Comparison of ENCODE assay signal across 8 cellular contexts in the genomic region with DNA sequence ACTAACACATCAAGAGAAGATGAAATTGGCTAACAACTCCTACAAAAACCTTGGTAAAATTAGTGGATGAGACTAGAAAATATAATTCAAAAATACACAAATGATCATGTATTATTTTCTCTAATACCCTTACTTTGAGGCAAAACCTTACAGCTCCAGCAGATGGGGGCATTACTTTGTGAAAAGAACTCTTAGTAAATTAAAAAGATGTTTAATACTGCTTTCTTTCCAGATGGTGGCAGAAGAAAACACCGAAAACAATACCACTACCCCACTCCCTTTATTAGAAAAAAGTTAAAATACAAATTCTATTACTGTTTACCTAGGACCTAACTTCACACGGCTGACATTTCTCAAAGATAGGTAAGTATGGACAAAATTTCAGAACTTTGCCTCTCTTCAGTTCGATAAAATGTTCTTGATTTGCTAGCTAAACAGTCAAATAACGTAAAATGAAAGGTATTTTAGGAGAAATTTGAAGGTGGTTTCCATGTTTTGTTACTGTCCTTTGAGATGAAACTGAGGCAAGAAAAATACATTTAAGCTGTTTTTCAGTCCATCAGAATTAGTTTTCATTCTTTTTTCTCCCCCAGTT. TPM values are rescaled to one million over a fixed set of nuclear protein-coding genes. Genes with fewer than 3 reads are reported as not detected.
DNase-seq lines count a peak whose midpoint lies in the region; ATAC-seq, FAIRE-seq and TF ChIP-seq lines count a peak whose summit lies in the region.

No MANE protein-coding gene starts in this region.

- H3K9ac ChIP-seq in neural cell (ENCODE audit: low read length): no peak overlapping the region

- peaks cover 7% of the 10 kb centered on the region for H3K4me1 Mint-ChIP-seq in activated CD8-positive, alpha-beta memory T cell treated with anti-CD3 and anti-CD28 coated beads, Interleukin-2, amount 10 ng/mL, durations not matched to agents 7 days and 5 days

- H3K36me3 Mint-ChIP-seq in activated CD8-positive, alpha-beta memory T cell treated with anti-CD3 and anti-CD28 coated beads, Interleukin-2, amount 10 ng/mL, durations not matched to agents 7 days and 5 days: peaks cover 5% of the 10 kb centered on the region

- H3K9me2 ChIP-seq in neural cell (ENCODE audit: insufficient read depth, low read length): no peaks in the 10 kb centered on the region

- H3K27me3 ChIP-seq in neural cell (ENCODE audit: insufficient read depth, low read depth, low read length): no peaks in the 10 kb centered on the region

- peak; percentile 73 for TF ChIP-seq RAD21 in neural cell (conservative IDR thresholded peaks at IDR 0.05)

- H3K27ac ChIP-seq in RWPE1: no peak overlapping the region
- no peak overlapping the region for H3K27ac ChIP-seq in neural cell (ENCODE audit: low read length)

- peak; percentile 24 for DNase-seq in activated CD8-positive, alpha-beta memory T cell treated with anti-CD3 and anti-CD28 coated beads, Interleukin-2, amount 50 U/mL, for 4 hours
- no peak for DNase-seq in activated CD8-positive, alpha-beta memory T cell treated with anti-CD3 and anti-CD28 coated beads, Interleukin-2, amount 10 ng/mL, durations not matched to agents 7 days and 5 days
- peak; percentile 10 for DNase-seq in HPDE6-E6E7 (ENCODE audit: extremely low spot score)
- DNase-seq in RWPE1 (ENCODE audit: low spot score): peak; percentile 67
- DNase-seq in activated gamma-delta T cell (lab: John Stamatoyannopoulos, UW): no peak

- H3K9me3 ChIP-seq in neural cell (ENCODE audit: low read length): no peaks in the 10 kb centered on the region

- peak; percentile 96 for FAIRE-seq in endometrium (lab: Jason Lieb, UNC)

- no peaks in the 10 kb centered on the region for H3K27me3 Mint-ChIP-seq in activated CD8-positive, alpha-beta memory T cell treated with anti-CD3 and anti-CD28 coated beads, Interleukin-2, amount 10 ng/mL, durations not matched to agents 7 days and 5 days

- POLR2A ChIA-PET in RWPE1 (lab: Yijun Ruan, JAX; ENCODE audit: low non-redundant PET): no interaction called here

- CTCF ChIA-PET in activated CD8-positive, alpha-beta memory T cell treated with anti-CD3 and anti-CD28 coated beads, Interleukin-2, amount 10 ng/mL, durations not matched to agents 7 days and 5 days (lab: Charles Lee): interaction anchor here (0.6 to 3.7 kb wide), 18 partner anchors 9 to 1002 kb away, joined by 3 to 43 read pairs (median 4); a partner anchor contains a TSS
- CTCF ChIA-PET in RWPE1 (lab: Yijun Ruan, JAX): interaction anchor here (0.5 to 1.6 kb wide), 12 partner anchors 16 to 1001 kb away, joined by 3 to 19 read pairs (median 4); a partner anchor contains a TSS

- peaks cover 70% of the 10 kb centered on the region for H3K79me2 ChIP-seq in neural cell (replicated peaks; ENCODE audit: insufficient read depth, low read length)

- no peaks in the 10 kb centered on the region for H4K20me1 ChIP-seq in neural cell (ENCODE audit: insufficient read depth)

- no peaks in the 10 kb centered on the region for H3K9me3 Mint-ChIP-seq in activated CD8-positive, alpha-beta memory T cell treated with anti-CD3 and anti-CD28 coated beads, Interleukin-2, amount 10 ng/mL, durations not matched to agents 7 days and 5 days (ENCODE audit: low read depth)

- no peak overlapping the region for H3K4me3 Mint-ChIP-seq in activated CD8-positive, alpha-beta memory T cell treated with anti-CD3 and anti-CD28 coated beads, Interleukin-2, amount 10 ng/mL, durations not matched to agents 7 days and 5 days

- H3K4me3 ChIP-seq in neural cell (ENCODE audit: low read length): no peak overlapping the region

- TF ChIP-seq CTCF in RWPE1 (conservative IDR thresholded peaks at IDR 0.05; ENCODE audit: low read depth): peak; percentile 69
- TF ChIP-seq CTCF in neural cell (IDR thresholded peaks at IDR 0.05; ENCODE audit: poor library complexity, severe bottlenecking): peak; percentile 67

- H3K4me2 ChIP-seq in neural cell (ENCODE audit: low read length): no peak overlapping the region

- no peak for ATAC-seq in activated CD8-positive, alpha-beta memory T cell treated with anti-CD3 and anti-CD28 coated beads, Interleukin-2, amount 10 ng/mL, durations not matched to agents 7 days and 5 days
- ATAC-seq in GM19468 (IDR thresholded peaks at IDR 0.05; ENCODE audit: extremely low read depth, unreplicated experiment): peak; percentile 66

- H3K36me3 ChIP-seq in neural cell (ENCODE audit: insufficient read depth, low read length): no peaks in the 10 kb centered on the region

- no peak overlapping the region for H2AFZ ChIP-seq in neural cell (ENCODE audit: low read depth, low read length)

- no peak overlapping the region for H3K27ac Mint-ChIP-seq in activated CD8-positive, alpha-beta memory T cell treated with anti-CD3 and anti-CD28 coated beads, Interleukin-2, amount 10 ng/mL, durations not matched to agents 7 days and 5 days

- no peak for TF ChIP-seq EP300 in neural cell (conservative IDR thresholded peaks at IDR 0.05; ENCODE audit: poor library complexity, severe bottlenecking)

- no peaks in the 10 kb centered on the region for H3F3A ChIP-seq in neural cell (ENCODE audit: insufficient read depth, low read length, poor library complexity, severe bottlenecking)

TF ChIP-seq in neural cell, 6 proteins besides CTCF, POLR2A, EP300 and RAD21:
- TF ChIP-seq TAF1 (IDR thresholded peaks at IDR 0.05; ENCODE audit: low read depth) (no peak), MXI1 (conservative IDR thresholded peaks at IDR 0.05; ENCODE audit: poor library complexity, severe bottlenecking) (no peak), SMC3 (conservative IDR thresholded peaks at IDR 0.05; ENCODE audit: poor library complexity) (peak; percentile 70)
- TF ChIP-seq, protein P1, sequence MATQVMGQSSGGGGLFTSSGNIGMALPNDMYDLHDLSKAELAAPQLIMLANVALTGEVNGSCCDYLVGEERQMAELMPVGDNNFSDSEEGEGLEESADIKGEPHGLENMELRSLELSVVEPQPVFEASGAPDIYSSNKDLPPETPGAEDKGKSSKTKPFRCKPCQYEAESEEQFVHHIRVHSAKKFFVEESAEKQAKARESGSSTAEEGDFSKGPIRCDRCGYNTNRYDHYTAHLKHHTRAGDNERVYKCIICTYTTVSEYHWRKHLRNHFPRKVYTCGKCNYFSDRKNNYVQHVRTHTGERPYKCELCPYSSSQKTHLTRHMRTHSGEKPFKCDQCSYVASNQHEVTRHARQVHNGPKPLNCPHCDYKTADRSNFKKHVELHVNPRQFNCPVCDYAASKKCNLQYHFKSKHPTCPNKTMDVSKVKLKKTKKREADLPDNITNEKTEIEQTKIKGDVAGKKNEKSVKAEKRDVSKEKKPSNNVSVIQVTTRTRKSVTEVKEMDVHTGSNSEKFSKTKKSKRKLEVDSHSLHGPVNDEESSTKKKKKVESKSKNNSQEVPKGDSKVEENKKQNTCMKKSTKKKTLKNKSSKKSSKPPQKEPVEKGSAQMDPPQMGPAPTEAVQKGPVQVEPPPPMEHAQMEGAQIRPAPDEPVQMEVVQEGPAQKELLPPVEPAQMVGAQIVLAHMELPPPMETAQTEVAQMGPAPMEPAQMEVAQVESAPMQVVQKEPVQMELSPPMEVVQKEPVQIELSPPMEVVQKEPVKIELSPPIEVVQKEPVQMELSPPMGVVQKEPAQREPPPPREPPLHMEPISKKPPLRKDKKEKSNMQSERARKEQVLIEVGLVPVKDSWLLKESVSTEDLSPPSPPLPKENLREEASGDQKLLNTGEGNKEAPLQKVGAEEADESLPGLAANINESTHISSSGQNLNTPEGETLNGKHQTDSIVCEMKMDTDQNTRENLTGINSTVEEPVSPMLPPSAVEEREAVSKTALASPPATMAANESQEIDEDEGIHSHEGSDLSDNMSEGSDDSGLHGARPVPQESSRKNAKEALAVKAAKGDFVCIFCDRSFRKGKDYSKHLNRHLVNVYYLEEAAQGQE (IDR thresholded peaks at IDR 0.05; ENCODE audit: borderline replicate concordance): no peak

RNA-seq across cellular contexts. Expression of a gene that starts 30.6 kb away (rescaled TPM):
- total RNA-seq in activated CD8-positive, alpha-beta memory T cell treated with anti-CD3 and anti-CD28 coated beads, Interleukin-2, amount 10 ng/mL, durations not matched to agents 7 days and 5 days: 10 to 100 TPM; 23.0 to 26.8 TPM
- polyA plus RNA-seq in neural cell: 215 and 261 TPM in 2 replicates
- polyA minus RNA-seq in neural cell: 247 and 362 TPM in 2 replicates

RNA-seq across cellular contexts. Expression of a gene that starts 31.0 kb away (rescaled TPM):
- 10 to 100 TPM; 24.6 to 44.8 TPM for total RNA-seq in activated CD8-positive, alpha-beta memory T cell treated with anti-CD3 and anti-CD28 coated beads, Interleukin-2, amount 10 ng/mL, durations not matched to agents 7 days and 5 days
- polyA plus RNA-seq in neural cell: 9.7 and 28.9 TPM in 2 replicates
- polyA minus RNA-seq in neural cell: 129 and 158 TPM in 2 replicates

Comparison
In these comparisons a context has a peak if more than half of its experiments do, and no peak if none do; other contexts are left out.
1. DNase-seq: peak in activated CD8-positive, alpha-beta memory T cell treated with anti-CD3 and anti-CD28 coated beads, Interleukin-2, amount 50 U/mL, for 4 hours (single experiment), HPDE6-E6E7 (single experiment) and RWPE1 (single experiment); none in activated CD8-positive, alpha-beta memory T cell treated with anti-CD3 and anti-CD28 coated beads, Interleukin-2, amount 10 ng/mL, durations not matched to agents 7 days and 5 days (single experiment) and activated gamma-delta T cell (single experiment).